ENCODE assay signal across 9 cellular contexts in the genomic region with DNA sequence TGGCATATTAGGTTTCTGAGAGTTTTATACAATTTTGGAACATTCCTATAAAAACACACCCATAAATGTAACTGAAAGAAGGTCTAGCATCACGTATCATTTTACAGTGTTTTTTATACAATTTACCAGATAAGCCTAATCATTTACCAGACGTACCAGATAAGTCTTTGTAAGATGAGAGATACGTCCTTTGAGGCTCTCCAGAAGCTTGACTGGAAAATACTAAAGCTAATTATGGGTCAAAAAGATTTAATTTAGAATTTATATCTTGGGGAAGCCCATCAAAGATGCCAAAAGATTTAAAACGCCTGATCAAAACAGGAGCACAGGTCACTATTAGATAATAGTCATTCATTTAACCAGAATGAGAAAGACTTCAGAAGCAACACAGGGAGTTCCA.
"Had no signal": no experiment of that assay in that cellular context is flagged by ENCODE, and none has a peak within 500 bp of the region (broad histone marks: within the 10 kb centered on the region; RNA-seq: fewer than 3 reads in every experiment).

No MANE protein-coding gene starts in this region.

- H3K4me3 ChIP-seq: GM23338, K562 had no signal

- DNase-seq: H9, HCEC 1CT, HFFc6, IMR-90 had no signal

- H2AFZ ChIP-seq: GM23338 had no signal

- H3K4me2 ChIP-seq: GM23338 had no signal

- ATAC-seq: K562 had no signal

- FAIRE-seq: H1, H54, HTR-8/SVneo, K562 had no signal
